ENCODE assay signal across 1 cellular context in genomic region chr3:4752201-4753072, GRCh38.
A peak's percentile ranks its signal among the peaks of the same experiment; 100 is the strongest.
TF ChIP-seq lines count a peak whose summit lies in the region.

No MANE protein-coding gene starts in this region.

TF ChIP-seq in HepG2, 621 proteins besides CTCF, POLR2A, EP300 and RAD21 (continued from another document and continues in another):
- peak; percentile 83 for TF ChIP-seq ZBTB43 (CRISPR knock-in tag; conservative IDR thresholded peaks at IDR 0.05)
- TF ChIP-seq SRSF9 (IDR thresholded peaks at IDR 0.05; ENCODE audit: borderline replicate concordance, insufficient read depth, low read depth, low read length, poor library complexity, severe bottlenecking): no peak
- no peak for TF ChIP-seq KLF15 (CRISPR knock-in tag; IDR thresholded peaks at IDR 0.05; ENCODE audit: borderline replicate concordance)
- no peak for TF ChIP-seq FOXK2 (IDR thresholded peaks at IDR 0.05)
- no peak for TF ChIP-seq RAD51 (IDR thresholded peaks at IDR 0.05; ENCODE audit: borderline replicate concordance)
- TF ChIP-seq ZNF234 (CRISPR knock-in tag; conservative IDR thresholded peaks at IDR 0.05): no peak
- TF ChIP-seq NFE2L2 (IDR thresholded peaks at IDR 0.05; ENCODE audit: low read length): no peak
- TF ChIP-seq NFE2 (CRISPR knock-in tag; IDR thresholded peaks at IDR 0.05): peak; percentile 46; the same call in 1 of the 2 replicates
- peak; percentile 23; the same call in 1 of the 2 replicates for TF ChIP-seq ZNF614 (CRISPR knock-in tag; IDR thresholded peaks at IDR 0.05; ENCODE audit: borderline replicate concordance)
- TF ChIP-seq HNRNPK (IDR thresholded peaks at IDR 0.05; ENCODE audit: low read depth, low read length, poor library complexity, severe bottlenecking): no peak
- TF ChIP-seq ZBTB4 (CRISPR knock-in tag; IDR thresholded peaks at IDR 0.05; ENCODE audit: borderline replicate concordance): no peak
- peak; percentile 94 for TF ChIP-seq ZMYM2 (CRISPR knock-in tag; IDR thresholded peaks at IDR 0.05)
- no peak for TF ChIP-seq ELF4 (CRISPR knock-in tag; IDR thresholded peaks at IDR 0.05; ENCODE audit: borderline replicate concordance)
- TF ChIP-seq PHB2 (IDR thresholded peaks at IDR 0.05; ENCODE audit: partially characterized antibody): no peak
- 0 out of 2 replicates have a peak, but pooled peaks have one; percentile 6 for TF ChIP-seq CEBPG (CRISPR knock-in tag; IDR thresholded peaks at IDR 0.05)
- TF ChIP-seq KMT2B (CRISPR knock-in tag; IDR thresholded peaks at IDR 0.05): no peak
- peak; percentile 75; the same call in 1 of the 2 replicates for TF ChIP-seq FOXJ3 (CRISPR knock-in tag; IDR thresholded peaks at IDR 0.05; ENCODE audit: borderline replicate concordance)
- no peak; the same call in 1 of the 2 replicates for TF ChIP-seq KLF11 (CRISPR knock-in tag; IDR thresholded peaks at IDR 0.05)
- 0 out of 2 replicates have a peak, but pooled peaks have one; percentile 27 for TF ChIP-seq MYPOP (CRISPR knock-in tag; IDR thresholded peaks at IDR 0.05)
- TF ChIP-seq FIP1L1 (IDR thresholded peaks at IDR 0.05; ENCODE audit: borderline replicate concordance, insufficient read depth, low read depth, low read length): no peak
- TF ChIP-seq GZF1 (CRISPR knock-in tag; IDR thresholded peaks at IDR 0.05): 0 out of 2 replicates have a peak, but pooled peaks have one; percentile 53
- TF ChIP-seq KAT7 (CRISPR knock-in tag; IDR thresholded peaks at IDR 0.05; ENCODE audit: borderline replicate concordance): no peak
- peak; percentile 34; the same call in 1 of the 2 replicates for TF ChIP-seq ZNF788 (CRISPR knock-in tag; IDR thresholded peaks at IDR 0.05; ENCODE audit: borderline replicate concordance)
- no peak for TF ChIP-seq ATF5 (CRISPR knock-in tag; IDR thresholded peaks at IDR 0.05; ENCODE audit: low read depth)
- no peak for TF ChIP-seq ZNF512 (CRISPR knock-in tag; IDR thresholded peaks at IDR 0.05)
- TF ChIP-seq IKZF1 (IDR thresholded peaks at IDR 0.05): no peak
- no peak for TF ChIP-seq ISX (CRISPR knock-in tag; conservative IDR thresholded peaks at IDR 0.05)
- no peak for TF ChIP-seq KLF12 (CRISPR knock-in tag; IDR thresholded peaks at IDR 0.05; ENCODE audit: borderline replicate concordance)
- TF ChIP-seq RBAK (CRISPR knock-in tag; IDR thresholded peaks at IDR 0.05): no peak
- no peak for TF ChIP-seq ZNF34 (CRISPR knock-in tag; IDR thresholded peaks at IDR 0.05; ENCODE audit: borderline replicate concordance)
- TF ChIP-seq MIER2 (CRISPR knock-in tag; IDR thresholded peaks at IDR 0.05): peak; percentile 69; the same call in 1 of the 2 replicates
- TF ChIP-seq ZNF746 (CRISPR knock-in tag; IDR thresholded peaks at IDR 0.05): peak; percentile 81; the same call in 1 of the 2 replicates
- TF ChIP-seq MLX (CRISPR knock-in tag; IDR thresholded peaks at IDR 0.05): no peak; the same call in none of the 2 replicates
- peak; percentile 56; the same call in 1 of the 2 replicates for TF ChIP-seq ZNF430 (CRISPR knock-in tag; IDR thresholded peaks at IDR 0.05)
- TF ChIP-seq ZNF362 (CRISPR knock-in tag; IDR thresholded peaks at IDR 0.05; ENCODE audit: borderline replicate concordance): 0 out of 2 replicates have a peak, but pooled peaks have one; percentile 21
- TF ChIP-seq ZNF691 (CRISPR knock-in tag; IDR thresholded peaks at IDR 0.05; ENCODE audit: borderline replicate concordance, low read depth): peak; percentile 15; the same call in 1 of the 2 replicates
- no peak for TF ChIP-seq ZNF431 (CRISPR knock-in tag; IDR thresholded peaks at IDR 0.05; ENCODE audit: borderline replicate concordance, low read depth)
- TF ChIP-seq ZNF704 (CRISPR knock-in tag; IDR thresholded peaks at IDR 0.05; ENCODE audit: borderline replicate concordance): no peak
- no peak for TF ChIP-seq ETV6 (CRISPR knock-in tag; conservative IDR thresholded peaks at IDR 0.05)
- no peak for TF ChIP-seq ZNF446 (CRISPR knock-in tag; IDR thresholded peaks at IDR 0.05)
- no peak; the same call in 1 of the 2 replicates for TF ChIP-seq TSC22D2 (CRISPR knock-in tag; IDR thresholded peaks at IDR 0.05; ENCODE audit: borderline replicate concordance)
- TF ChIP-seq ZNF737 (CRISPR knock-in tag; IDR thresholded peaks at IDR 0.05; ENCODE audit: borderline replicate concordance): no peak
- peak; percentile 71 for TF ChIP-seq POGZ (CRISPR knock-in tag; IDR thresholded peaks at IDR 0.05)
- peak; percentile 74 for TF ChIP-seq ZMYM4 (CRISPR knock-in tag; IDR thresholded peaks at IDR 0.05)
- no peak for TF ChIP-seq PBX2 (CRISPR knock-in tag; IDR thresholded peaks at IDR 0.05)
- 0 out of 2 replicates have a peak, but pooled peaks have one; percentile 37 for TF ChIP-seq GFI1 (CRISPR knock-in tag; IDR thresholded peaks at IDR 0.05; ENCODE audit: borderline replicate concordance)
- no peak; the same call in 1 of the 2 replicates for TF ChIP-seq GATA4 (IDR thresholded peaks at IDR 0.05; ENCODE audit: borderline replicate concordance, low read depth)
- TF ChIP-seq ZSCAN12 (CRISPR knock-in tag; IDR thresholded peaks at IDR 0.05): 0 out of 2 replicates have a peak, but pooled peaks have one; percentile 29
- TF ChIP-seq ZNF644 (CRISPR knock-in tag; IDR thresholded peaks at IDR 0.05; ENCODE audit: low read depth): peak; percentile 53; the same call in 1 of the 2 replicates
- TF ChIP-seq AGO1 (IDR thresholded peaks at IDR 0.05; ENCODE audit: low read depth, low read length, poor library complexity, severe bottlenecking): no peak
- no peak for TF ChIP-seq GTF3A (CRISPR knock-in tag; conservative IDR thresholded peaks at IDR 0.05)
- no peak for TF ChIP-seq NFKB2 (CRISPR knock-in tag; IDR thresholded peaks at IDR 0.05; ENCODE audit: borderline replicate concordance)
